Comparison of ENCODE assay signal across 8 cellular contexts in genomic region chr5:79020861-79021561, GRCh38. TPM values are rescaled to one million over a fixed set of nuclear protein-coding genes. Genes with fewer than 3 reads are reported as not detected.
DNase-seq lines count a peak whose midpoint lies in the region; ATAC-seq and TF ChIP-seq lines count a peak whose summit lies in the region.

No MANE protein-coding gene starts in this region.

- H3K36me3 Mint-ChIP-seq in progenitor cell of endocrine pancreas (ENCODE audit: insufficient read depth): no peaks in the 10 kb centered on the region

- ATAC-seq in HG03108 (IDR thresholded peaks at IDR 0.05; ENCODE audit: unreplicated experiment) (no peak), HG03439 (IDR thresholded peaks at IDR 0.05; ENCODE audit: unreplicated experiment) (no peak)

- peaks cover 6% of the 10 kb centered on the region for H3K27me3 ChIP-seq in left ventricle myocardium inferior (ENCODE audit: low read depth)

- peaks cover 11% of the 10 kb centered on the region for H3K4me1 ChIP-seq in left ventricle myocardium inferior

- DNase-seq in DMS79 (lab: John Stamatoyannopoulos, UW) (peak; percentile 4), HT-29 (ENCODE audit: low spot score) (peak; percentile 72), RPMI8226 (peak; percentile 71), amniotic epithelial cell (ENCODE audit: low read depth) (peak; percentile 68), left ventricle myocardium inferior (peak; percentile 29), progenitor cell of endocrine pancreas (ENCODE audit: low spot score, unreplicated experiment) (peak; percentile 29)

- no peaks in the 10 kb centered on the region for H3K9me3 ChIP-seq in left ventricle myocardium inferior (replicated peaks)

- H3K36me3 ChIP-seq in left ventricle myocardium inferior: no peaks in the 10 kb centered on the region

- no peak overlapping the region for H3K27ac Mint-ChIP-seq in progenitor cell of endocrine pancreas

- intact Hi-C loops in left ventricle myocardium inferior (cut with micrococcal nuclease): loop anchor here (5.0 to 10.0 kb wide), 2 partner anchors 111 to 444 kb away; no protein-coding TSS in a partner anchor

- H3K9me3 Mint-ChIP-seq in progenitor cell of endocrine pancreas (ENCODE audit: low read depth): no peaks in the 10 kb centered on the region

- TF ChIP-seq CTCF in left ventricle myocardium inferior (IDR thresholded peaks at IDR 0.05; ENCODE audit: borderline replicate concordance): peak; percentile 86
- TF ChIP-seq CTCF in progenitor cell of endocrine pancreas (IDR thresholded peaks at IDR 0.05; ENCODE audit: unreplicated experiment): peak; percentile 84

- H3K27me3 Mint-ChIP-seq in progenitor cell of endocrine pancreas: peaks cover 3% of the 10 kb centered on the region

- H3K4me1 Mint-ChIP-seq in progenitor cell of endocrine pancreas (ENCODE audit: low read depth): peaks cover 25% of the 10 kb centered on the region

- H3K4me3 ChIP-seq in left ventricle myocardium inferior: peak overlapping the region; percentile 34

- H3K4me3 Mint-ChIP-seq in progenitor cell of endocrine pancreas (ENCODE audit: low read depth): no peak overlapping the region

- H3K27ac ChIP-seq in left ventricle myocardium inferior (replicated peaks): no peak overlapping the region

RNA-seq across cellular contexts. Expression of gene ARSB, which starts 35.9 kb away (rescaled TPM):
- total RNA-seq in HT-29 (2014; rRNA removed; shearing (Covaris generic)): 3.8 and 6.7 TPM in 2 replicates
- total RNA-seq in left ventricle myocardium inferior (14.3 TPM), progenitor cell of endocrine pancreas (17.0 and 17.7 TPM in 2 replicates)

RNA-seq across cellular contexts. Expression of gene DMGDH, which starts 48.5 kb away (rescaled TPM):
- not detected in 2 replicates for total RNA-seq in HT-29 (2014; rRNA removed; shearing (Covaris generic))
- total RNA-seq in left ventricle myocardium inferior: 2.4 TPM
- total RNA-seq in progenitor cell of endocrine pancreas: 0.75 and 0.84 TPM in 2 replicates

RNA-seq across cellular contexts. Expression of gene BHMT2, which starts 48.6 kb away (rescaled TPM):
- not detected in 2 replicates for total RNA-seq in HT-29 (2014; rRNA removed; shearing (Covaris generic))
- total RNA-seq in left ventricle myocardium inferior (7.9 TPM), progenitor cell of endocrine pancreas (0.64 and 1.2 TPM in 2 replicates)

Comparison
In these comparisons a context has a peak if more than half of its experiments do, and no peak if none do; other contexts are left out.
1. DNase-seq: peak in every context shown above with its lines; median percentile 72 in HT-29; 71 in RPMI8226; 68 in amniotic epithelial cell; 29 in left ventricle myocardium inferior; 29 in progenitor cell of endocrine pancreas; 4 in DMS79.